In genomic region chr16:70677499-70678120, GRCh38 we compare ENCODE assay signal across 19 cellular contexts. TPM values are rescaled to one million over a fixed set of nuclear protein-coding genes. Genes with fewer than 3 reads are reported as not detected.
DNase-seq lines count a peak whose midpoint lies in the region; ATAC-seq and TF ChIP-seq lines count a peak whose summit lies in the region.
"Had no signal": no experiment of that assay in that cellular context is flagged by ENCODE, and none has a peak within 500 bp of the region (broad histone marks: within the 10 kb centered on the region; RNA-seq: fewer than 3 reads in every experiment).

No MANE protein-coding gene starts in this region.

- peaks cover 5% of the 10 kb centered on the region for H3K79me1 ChIP-seq in trophoblast cell (ENCODE audit: low read length)

- intact Hi-C loops in Right ventricle myocardium inferior (cut with DNase I) (no loop called here), cardiac septum (cut with DNase I) (no loop called here), ovary (cut with DNase I) (no loop called here), upper lobe of right lung (cut with DNase I) (loop anchor here (10.0 kb wide), 1 partner anchor 97 kb away; no protein-coding TSS in a partner anchor)

- TF ChIP-seq CTCF in gastroesophageal sphincter (IDR thresholded peaks at IDR 0.05) (no peak), ovary (IDR thresholded peaks at IDR 0.05) (no peak), upper lobe of right lung (IDR thresholded peaks at IDR 0.05) (no peak)

- no peak overlapping the region for H4K12ac ChIP-seq in trophoblast cell (ENCODE audit: low read depth, low read length)

- H3K4me1 ChIP-seq in gastroesophageal sphincter (peaks cover 0 to 75% (median 26%) of the 10 kb centered on the region in 3 donors), ovary (ENCODE audit: insufficient read depth) (peaks cover 23% of the 10 kb centered on the region), upper lobe of right lung (peaks cover 20% of the 10 kb centered on the region), trophoblast cell (ENCODE audit: control insufficient read depth in 1 of 2, insufficient read depth in 2 of 2, low read length in 2 of 2) (peaks cover 15 to 16% of the 10 kb centered on the region in 2 experiments)
- H3K4me1 ChIP-seq: HAP-1 had no signal

- H3K79me2 ChIP-seq in trophoblast cell (ENCODE audit: control insufficient read depth, insufficient read depth, low read length, poor library complexity): peaks cover 8% of the 10 kb centered on the region

- H4K91ac ChIP-seq in trophoblast cell (ENCODE audit: low read depth, low read length): no peak overlapping the region

- H3K9ac ChIP-seq in trophoblast cell (ENCODE audit: low read length): no peak overlapping the region

- H4K8ac ChIP-seq in trophoblast cell (ENCODE audit: low read depth, low read length): no peak overlapping the region

- no peak overlapping the region for H2BK5ac ChIP-seq in trophoblast cell (ENCODE audit: low read depth, low read length, poor library complexity)

- H3K27me3 ChIP-seq in gastroesophageal sphincter (no peaks in the 10 kb centered on the region), ovary (no peaks in the 10 kb centered on the region), upper lobe of right lung (no peaks in the 10 kb centered on the region), trophoblast cell (ENCODE audit: insufficient read depth, low read length) (no peaks in the 10 kb centered on the region)
- H3K27me3 ChIP-seq: BE2C had no signal

- H3K4me3 ChIP-seq in gastroesophageal sphincter (no peak overlapping the region), ovary (no peak overlapping the region), upper lobe of right lung (no peak overlapping the region), trophoblast cell (ENCODE audit: low read depth, low read length) (no peak overlapping the region)
- H3K4me3 ChIP-seq: HAP-1 had no signal

- no peak overlapping the region for H3K4ac ChIP-seq in trophoblast cell (ENCODE audit: low read depth, low read length)

- H2AK5ac ChIP-seq in trophoblast cell (ENCODE audit: low read length): no peak overlapping the region

- H3K9me3 ChIP-seq in gastroesophageal sphincter (no peaks in the 10 kb centered on the region), ovary (no peaks in the 10 kb centered on the region), upper lobe of right lung (no peaks in the 10 kb centered on the region), trophoblast cell (ENCODE audit: insufficient read depth, low read depth, low read length) (peaks cover 3% of the 10 kb centered on the region)
- H3K9me3 ChIP-seq: BE2C, HAP-1 had no signal

- no peak overlapping the region for H2AFZ ChIP-seq in trophoblast cell (ENCODE audit: insufficient read depth, low read length, poor library complexity)

- H3K18ac ChIP-seq in trophoblast cell (ENCODE audit: low read length): no peak overlapping the region

- no peak overlapping the region for H3K23ac ChIP-seq in trophoblast cell (ENCODE audit: low read length)

- no peak for ATAC-seq in Right ventricle myocardium inferior
- ATAC-seq in gastroesophageal sphincter: no peak
- ATAC-seq in upper lobe of right lung: no peak
- ATAC-seq: PC-3 had no signal

- DNase-seq in Right ventricle myocardium inferior (ENCODE audit: missing footprints) (peak; percentile 56), cardiac septum (ENCODE audit: low spot score) (no peak), ovary (peak in 3 of 5 donors; percentile 16 to 30 (median 23)), upper lobe of right lung (peak; percentile 53), trophoblast cell (no peak), NCI-H1417 treated with DMSO at 0.1 percent for 48 hours (lab: John Stamatoyannopoulos, UW) (no peak), SK-N-DZ (ENCODE audit: low spot score) (no peak)
- DNase-seq: 8988T; BE2C; Calu3; CD4-positive, alpha-beta memory T cell; NCI-H1930; NCI-H2171; NCI-H748 treated with DMSO at 0.1 percent for 48 hours; PC-3 had no signal

- H3K14ac ChIP-seq in trophoblast cell (ENCODE audit: low read length): no peak overlapping the region

- H3K36me3 ChIP-seq in gastroesophageal sphincter (peaks cover 0 to 72% of the 10 kb centered on the region in 2 donors), ovary (no peaks in the 10 kb centered on the region), upper lobe of right lung (peaks cover 70% of the 10 kb centered on the region), trophoblast cell (ENCODE audit: control insufficient read depth in 1 of 2, insufficient read depth in 2 of 2, low read length in 2 of 2) (peaks cover 66 to 67% of the 10 kb centered on the region in 2 experiments)

- H3K4me2 ChIP-seq in trophoblast cell (ENCODE audit: low read length): no peak overlapping the region

- H2BK120ac ChIP-seq in trophoblast cell (ENCODE audit: insufficient read depth, low read length, poor library complexity): no peak overlapping the region

- TF ChIP-seq POLR2A in gastroesophageal sphincter (IDR thresholded peaks at IDR 0.05) (no peak), ovary (IDR thresholded peaks at IDR 0.05) (no peak)

- H2BK12ac ChIP-seq in trophoblast cell (ENCODE audit: low read length): no peak overlapping the region

- H3K27ac ChIP-seq in gastroesophageal sphincter: peak overlapping the region in 3 of 4 donors; percentile 48 to 98 (median 97)
- no peak overlapping the region for H3K27ac ChIP-seq in ovary
- H3K27ac ChIP-seq in upper lobe of right lung: no peak overlapping the region
- no peak overlapping the region for H3K27ac ChIP-seq in trophoblast cell (ENCODE audit: low read depth, low read length)
- H3K27ac ChIP-seq: HL-60 had no signal

- TF ChIP-seq EP300 in gastroesophageal sphincter (IDR thresholded peaks at IDR 0.05) (no peak), ovary (IDR thresholded peaks at IDR 0.05) (no peak)

- WGBS in gastroesophageal sphincter (ENCODE audit: low coverage in 1 of 2), 2 donors: 100% methylated on average over 3 of the region's 15 CpGs; no CpG with 5 or more reads in 1 of the 2 donors
- 84 to 86% (median 86%) methylated on average over 15 of the region's 15 CpGs for WGBS in ovary, 3 donors
- WGBS in trophoblast cell (ENCODE audit: extremely low coverage, insufficient coverage, insufficient read length): no CpG with 5 or more reads among the region's 15 CpGs

RNA-seq across cellular contexts. Expression of gene MTSS2, which starts 8.2 kb away (rescaled TPM):
- total RNA-seq in Right ventricle myocardium inferior (88.4 TPM), cardiac septum (63.4 TPM), gastroesophageal sphincter (100 to 1,000 TPM in 1 of 4 donors, 10 to 100 TPM in 3; 70.9 to 234 (median 85.9) TPM), ovary (10 to 100 TPM; 19.6 to 93.5 (median 40.2) TPM), upper lobe of right lung (81.3 TPM)
- 10 to 100 TPM in 1 of 2 donors, 1 to 10 TPM in 1; 8.4 to 52.5 TPM for polyA plus RNA-seq in ovary
- polyA plus RNA-seq in trophoblast cell (2013): 164 and 171 TPM in 2 replicates
- 19.4 and 42.1 TPM in 2 replicates for polyA plus RNA-seq in SK-N-DZ (2014; cell fraction: cytosol; rRNA removed)
- polyA plus RNA-seq in SK-N-DZ (2014; cell fraction: nucleus; rRNA removed): 45.1 and 55.5 TPM in 2 replicates
- polyA plus RNA-seq: CD4-positive, alpha-beta memory T cell had no signal

RNA-seq across cellular contexts. Expression of gene IL34, which starts 31.3 kb away (rescaled TPM):
- total RNA-seq in Right ventricle myocardium inferior (2.0 TPM), cardiac septum (1.2 TPM), gastroesophageal sphincter (1 to 10 TPM; 1.6 to 4.1 (median 2.8) TPM), ovary (1 to 10 TPM in 6 of 7 donors, under 1 TPM in 1; 0.91 to 4.0 (median 1.9) TPM), upper lobe of right lung (3.3 TPM)
- polyA plus RNA-seq in ovary: 1 to 10 TPM in 1 of 2 donors, under 1 TPM in 1; 0.88 to 1.8 TPM
- 0.15 and 0.18 TPM in 2 replicates for polyA plus RNA-seq in trophoblast cell (2013)
- polyA plus RNA-seq in SK-N-DZ (2014; cell fraction: cytosol; rRNA removed): 1.2 TPM in 1 of 2 replicates, not detected in the other
- polyA plus RNA-seq in SK-N-DZ (2014; cell fraction: nucleus; rRNA removed): not detected in 2 replicates
- total RNA-seq: CD4-positive, alpha-beta memory T cell; NCI-H460; PC-3 had no signal
- polyA plus RNA-seq: CD4-positive, alpha-beta memory T cell had no signal

Comparison
In these comparisons a context has a peak if more than half of its experiments do, and no peak if none do; other contexts are left out.
1. DNase-seq: peak in Right ventricle myocardium inferior (single experiment), ovary (3 of 5) and upper lobe of right lung (single experiment); none in cardiac septum (single experiment), trophoblast cell (0 of 2), NCI-H1417 treated with DMSO at 0.1 percent for 48 hours (single experiment) and SK-N-DZ (single experiment).
2. H3K27ac ChIP-seq: peak in gastroesophageal sphincter (3 of 4); none in ovary (0 of 2), upper lobe of right lung (single experiment) and trophoblast cell (single experiment).